Comparison of ENCODE assay signal across 11 cellular contexts in the genomic region with DNA sequence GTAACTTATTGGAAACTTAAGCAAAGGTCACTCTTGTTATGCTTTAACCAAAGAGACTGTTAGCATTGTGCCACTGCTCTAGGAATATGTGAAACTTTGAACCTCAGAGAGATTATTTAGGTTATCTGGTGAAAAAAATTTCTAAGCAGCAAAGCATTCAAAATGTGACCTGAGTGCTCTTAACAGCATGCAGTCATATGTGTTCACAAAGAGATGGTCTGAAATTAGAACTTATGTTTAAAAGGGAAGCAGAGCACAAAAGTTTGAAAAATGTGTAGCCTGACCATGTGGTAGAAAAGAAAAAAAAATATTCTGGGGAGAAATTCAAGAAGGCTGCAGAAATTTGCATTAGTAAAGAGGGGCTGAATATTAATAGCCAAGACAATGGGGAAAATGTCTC.
"Had no signal": no experiment of that assay in that cellular context is flagged by ENCODE, and none has a peak within 500 bp of the region (broad histone marks: within the 10 kb centered on the region; RNA-seq: fewer than 3 reads in every experiment).

No MANE protein-coding gene starts in this region.

- H3K4me2 ChIP-seq: GM23338 had no signal

- DNase-seq: GM23248, GOT3, H7, H9, HCEC 1CT, HFFc6 had no signal

- ATAC-seq: GM23338, HCT116 had no signal

- H3K9me3 ChIP-seq: HAP-1 had no signal

- H3K4me3 ChIP-seq: GM23248, GM23338, HAP-1 had no signal

- H3K9ac ChIP-seq: GM23248 had no signal

- H3K4me1 ChIP-seq: HAP-1 had no signal

- H3K27ac ChIP-seq: GM23248 had no signal

- H3K36me3 ChIP-seq: HAP-1 had no signal

- H2AFZ ChIP-seq: GM23248, GM23338 had no signal

- FAIRE-seq: H1, H54 had no signal
